8 cellular contexts compared by ENCODE assay signal in genomic region chr1:150832597-150832996, GRCh38. TPM values are rescaled to one million over a fixed set of nuclear protein-coding genes. Genes with fewer than 3 reads are reported as not detected.
"Had no signal": no experiment of that assay in that cellular context is flagged by ENCODE, and none has a peak within 500 bp of the region (broad histone marks: within the 10 kb centered on the region; RNA-seq: fewer than 3 reads in every experiment).

No MANE protein-coding gene starts in this region.

- FAIRE-seq: G401.6, GM12891, GM12892, GM18507, GM19239 had no signal

- DNase-seq: GDM1, GF-D8 had no signal

RNA-seq across cellular contexts. Expression of gene CTXND2, which starts 54.3 kb away (rescaled TPM):
- total RNA-seq: G401 had no signal
